ENCODE assay signal across 24 cellular contexts in the genomic region with DNA sequence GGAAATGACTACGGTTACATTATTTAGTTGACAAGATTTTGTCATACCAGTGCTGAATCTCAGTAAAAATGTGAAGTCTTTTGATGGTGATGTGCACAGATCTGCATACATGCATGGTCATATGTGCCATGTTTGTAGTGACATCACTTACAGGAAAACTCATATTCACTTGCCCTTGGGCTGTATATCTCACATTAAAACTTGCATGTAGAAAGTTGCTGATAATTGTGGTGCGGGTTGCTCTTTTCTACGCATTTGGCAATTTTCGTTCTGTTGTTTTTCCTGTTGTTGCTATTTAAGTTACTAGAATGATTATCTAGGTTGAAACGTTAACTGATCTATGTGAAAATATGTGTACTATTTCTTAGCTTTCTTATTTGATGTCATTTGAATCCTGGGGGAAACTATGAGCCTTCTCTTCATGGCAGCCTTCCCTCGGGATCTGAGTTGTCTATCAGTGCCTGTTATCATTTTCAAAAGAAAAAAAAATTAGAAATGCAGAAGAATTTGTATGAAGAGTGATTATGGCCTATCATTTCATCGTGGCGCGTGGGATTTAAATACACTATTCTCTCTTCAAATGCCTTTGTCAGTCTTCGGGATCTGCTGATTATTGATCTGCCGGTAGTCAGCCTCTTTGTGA.
"Had no signal": no experiment of that assay in that cellular context is flagged by ENCODE, and none has a peak within 500 bp of the region (broad histone marks: within the 10 kb centered on the region; RNA-seq: fewer than 3 reads in every experiment).

No MANE protein-coding gene starts in this region.

- H3K4me3 ChIP-seq: body of pancreas, cardiac muscle cell, lung, pancreas, psoas muscle, spleen, thoracic aorta, upper lobe of left lung had no signal

- H3K27ac Mint-ChIP-seq: activated CD4-positive, alpha-beta memory T cell treated with anti-CD3 and anti-CD28 coated beads, Interleukin-2, amount 10 ng/mL, durations not matched to agents 7 days and 5 days; activated CD4-positive, alpha-beta T cell treated with anti-CD3 and anti-CD28 coated beads, Interleukin-2, amount 10 ng/mL, durations not matched to agents 24 days and 14 days; activated naive CD4-positive, alpha-beta T cell treated with anti-CD3 and anti-CD28 coated beads, Interleukin-2, amount 10 ng/mL, durations not matched to agents 7 days and 5 days; activated T-cell treated with anti-CD3 and anti-CD28 coated beads, Interleukin-2, amount 50 U/mL, for 72 hours; dendritic cell treated with granulocyte-macrophage colony-stimulating factor and Interleukin-4, amounts not matched to agents 40 ng/mL and 50 ng/mL, for 4 days; mesothelial cell of epicardium; natural killer cell; T-helper 17 cell had no signal

- H3K9me3 Mint-ChIP-seq: activated naive CD4-positive, alpha-beta T cell treated with anti-CD3 and anti-CD28 coated beads, Interleukin-2, amount 10 ng/mL, durations not matched to agents 7 days and 5 days; dendritic cell treated with granulocyte-macrophage colony-stimulating factor and Interleukin-4, amounts not matched to agents 40 ng/mL and 50 ng/mL, for 4 days had no signal

- H3K36me3 Mint-ChIP-seq: activated naive CD4-positive, alpha-beta T cell treated with anti-CD3 and anti-CD28 coated beads, Interleukin-2, amount 10 ng/mL, durations not matched to agents 7 days and 5 days; mesothelial cell of epicardium; natural killer cell had no signal

- H3K4me1 ChIP-seq: body of pancreas, pancreas, psoas muscle, spleen, upper lobe of left lung had no signal

- H3K4me1 Mint-ChIP-seq: activated CD4-positive, alpha-beta memory T cell treated with anti-CD3 and anti-CD28 coated beads, Interleukin-2, amount 10 ng/mL, durations not matched to agents 7 days and 5 days; activated CD4-positive, alpha-beta T cell treated with anti-CD3 and anti-CD28 coated beads, Interleukin-2, amount 10 ng/mL, durations not matched to agents 24 days and 14 days; activated naive CD4-positive, alpha-beta T cell treated with anti-CD3 and anti-CD28 coated beads, Interleukin-2, amount 10 ng/mL, durations not matched to agents 7 days and 5 days; natural killer cell; T-helper 17 cell had no signal

- H3K36me3 ChIP-seq: cardiac muscle cell, pancreas, spleen, thoracic aorta, upper lobe of left lung had no signal

- H3K9me3 ChIP-seq: body of pancreas, pancreas, psoas muscle, thoracic aorta, upper lobe of left lung had no signal

- DNase-seq: activated CD4-positive, alpha-beta memory T cell treated with anti-CD3 and anti-CD28 coated beads, Interleukin-2, amount 10 ng/mL, durations not matched to agents 7 days and 5 days; activated CD4-positive, alpha-beta T cell treated with anti-CD3 and anti-CD28 coated beads, Interleukin-2, amount 10 ng/mL, durations not matched to agents 24 days and 14 days; activated effector memory CD4-positive, alpha-beta T cell treated with anti-CD3 and anti-CD28 coated beads, Interleukin-2, amount 50 U/mL, for 16 hours; activated naive CD4-positive, alpha-beta T cell treated with anti-CD3 and anti-CD28 coated beads, Interleukin-2, amount 10 ng/mL, durations not matched to agents 7 days and 5 days; activated T-cell treated with anti-CD3 and anti-CD28 coated beads, Interleukin-2, amount 50 U/mL, for 72 hours; body of pancreas; effector CD4-positive, alpha-beta T cell; erythroblast; kidney; natural killer cell; pancreas; psoas muscle; spleen; stimulated activated CD4-positive, alpha-beta T cell treated with anti-CD3 and anti-CD28 coated beads, Interleukin-4, amount 100 ng/mL, for 1 hour; stimulated activated naive CD4-positive, alpha-beta T cell treated with Interleukin-2 at 50 U/mL for 16 hours; SW 1271; T-helper 17 cell; upper lobe of left lung had no signal

- H3K4me3 Mint-ChIP-seq: activated CD4-positive, alpha-beta memory T cell treated with anti-CD3 and anti-CD28 coated beads, Interleukin-2, amount 10 ng/mL, durations not matched to agents 7 days and 5 days; activated CD4-positive, alpha-beta T cell treated with anti-CD3 and anti-CD28 coated beads, Interleukin-2, amount 10 ng/mL, durations not matched to agents 24 days and 14 days; activated naive CD4-positive, alpha-beta T cell treated with anti-CD3 and anti-CD28 coated beads, Interleukin-2, amount 10 ng/mL, durations not matched to agents 7 days and 5 days; activated T-cell treated with anti-CD3 and anti-CD28 coated beads, Interleukin-2, amount 50 U/mL, for 72 hours; dendritic cell treated with granulocyte-macrophage colony-stimulating factor and Interleukin-4, amounts not matched to agents 40 ng/mL and 50 ng/mL, for 4 days; mesothelial cell of epicardium; natural killer cell; T-helper 17 cell had no signal

- H3K27me3 ChIP-seq: body of pancreas, cardiac muscle cell, pancreas, spleen, upper lobe of left lung had no signal

- ATAC-seq: activated T-cell treated with anti-CD3 and anti-CD28 coated beads, Interleukin-2, amount 50 U/mL, for 72 hours; body of pancreas; natural killer cell; pancreas; psoas muscle; sciatic nerve; T-helper 17 cell had no signal

- H3K27ac ChIP-seq: body of pancreas, cardiac muscle cell, pancreas, psoas muscle, spleen, thoracic aorta, upper lobe of left lung had no signal

- H3K27me3 Mint-ChIP-seq: activated CD4-positive, alpha-beta memory T cell treated with anti-CD3 and anti-CD28 coated beads, Interleukin-2, amount 10 ng/mL, durations not matched to agents 7 days and 5 days; activated CD4-positive, alpha-beta T cell treated with anti-CD3 and anti-CD28 coated beads, Interleukin-2, amount 10 ng/mL, durations not matched to agents 24 days and 14 days; activated naive CD4-positive, alpha-beta T cell treated with anti-CD3 and anti-CD28 coated beads, Interleukin-2, amount 10 ng/mL, durations not matched to agents 7 days and 5 days; dendritic cell treated with granulocyte-macrophage colony-stimulating factor and Interleukin-4, amounts not matched to agents 40 ng/mL and 50 ng/mL, for 4 days had no signal
